Comparison of ENCODE assay signal across 35 cellular contexts in the genomic region with DNA sequence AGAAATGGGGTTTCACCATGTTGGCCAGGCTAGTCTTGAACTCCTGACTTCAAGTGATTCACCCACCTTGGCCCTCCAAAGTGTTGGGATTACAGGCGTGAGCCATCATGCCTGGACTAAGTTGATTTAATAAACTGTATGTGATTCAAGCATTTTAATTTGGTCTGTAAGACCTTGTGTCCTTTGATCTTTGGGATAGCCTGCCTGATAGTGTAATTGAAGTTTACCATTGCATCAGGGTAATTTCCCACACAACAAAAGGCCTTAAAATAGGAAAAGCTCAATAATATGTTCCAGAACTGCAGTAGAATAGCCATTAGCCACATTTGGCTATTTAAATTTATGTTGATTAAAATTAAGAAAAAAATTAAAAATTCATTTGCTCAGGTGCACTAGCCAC. TPM values are rescaled to one million over a fixed set of nuclear protein-coding genes. Genes with fewer than 3 reads are reported as not detected.
A peak's percentile ranks its signal among the peaks of the same experiment; 100 is the strongest.
DNase-seq lines count a peak whose midpoint lies in the region; ATAC-seq, FAIRE-seq and TF ChIP-seq lines count a peak whose summit lies in the region.
"Had no signal": no experiment of that assay in that cellular context is flagged by ENCODE, and none has a peak within 500 bp of the region (broad histone marks: within the 10 kb centered on the region; RNA-seq: fewer than 3 reads in every experiment).

No MANE protein-coding gene starts in this region.

- H3K79me2 ChIP-seq in HepG2 (ENCODE audit: insufficient read depth, low read length): no peaks in the 10 kb centered on the region

- H3K4me3 ChIP-seq in HepG2 (replicated peaks in 1 of 3; ENCODE audit: insufficient read depth in 1 of 3, low read depth in 2 of 3, low read length in 3 of 3) (no peak overlapping the region), right lobe of liver (no peak overlapping the region)
- H3K4me3 ChIP-seq: A549; BLaER1; BLaER1 treated with 17β-estradiol and CSF1 and Interleukin-3, amounts not matched to agents 10 nM and 100 nM had no signal

- CTCF ChIA-PET in HepG2 (lab: Yijun Ruan, JAX; ENCODE audit: low intra/inter-chr PET ratio, low total read pairs) (no interaction called here), WTC11 (lab: Charles Lee) (no interaction called here)

- H3K4me2 ChIP-seq in HepG2 (ENCODE audit: low read depth, low read length): no peak overlapping the region
- H3K4me2 ChIP-seq: A549; BLaER1; BLaER1 treated with 17β-estradiol and CSF1 and Interleukin-3, amounts not matched to agents 10 nM and 100 nM had no signal

- ATAC-seq in HepG2 (no peak), right lobe of liver (no peak), WTC11 (no peak), HG02678 (IDR thresholded peaks at IDR 0.05; ENCODE audit: unreplicated experiment) (no peak)
- ATAC-seq: A549; CD8-positive, alpha-beta T cell had no signal

- no TSS peak for BruUV-seq in HepG2 (replicated peaks; lab: Mats Ljungman, UMichigan)

- WGBS in HepG2 (ENCODE audit: low lambda C conversion rate): 5% methylated on average over 1 of the region's 1 CpG
- WGBS in right lobe of liver (ENCODE audit: insufficient coverage, low coverage, low lambda C conversion rate, missing lambda C conversion rate): 50% methylated on average over 1 of the region's 1 CpG

- no peaks in the 10 kb centered on the region for H3K27me3 ChIP-seq in HepG2 (ENCODE audit: control insufficient read depth in 1 of 2, insufficient read depth in 2 of 2, low read length in 2 of 2)
- H3K27me3 ChIP-seq in right lobe of liver: no peaks in the 10 kb centered on the region
- H3K27me3 ChIP-seq: BE2C; BLaER1; BLaER1 treated with 17β-estradiol and CSF1 and Interleukin-3, amounts not matched to agents 10 nM and 100 nM had no signal

- no peak overlapping the region for H2AFZ ChIP-seq in HepG2 (ENCODE audit: low read length)

- intact Hi-C loops in HepG2 (cut with micrococcal nuclease; ENCODE audit: unreplicated experiment) (no loop called here), right lobe of liver (cut with DNase I) (no loop called here)

- POLR2A ChIA-PET in HepG2 (lab: Yijun Ruan, JAX) (no interaction called here), WTC11 (lab: Charles Lee) (no interaction called here)

- FAIRE-seq in HepG2 (lab: Jason Lieb, UNC): no peak
- FAIRE-seq: A204.1, A549, D721Med had no signal

- H3K9ac ChIP-seq in HepG2 (ENCODE audit: insufficient read depth, low read depth, low read length): no peak overlapping the region
- H3K9ac ChIP-seq: BLaER1; BLaER1 treated with 17β-estradiol and CSF1 and Interleukin-3, amounts not matched to agents 10 nM and 100 nM had no signal

- no peaks in the 10 kb centered on the region for H3K36me3 Mint-ChIP-seq in WTC11
- H3K36me3 Mint-ChIP-seq: CD14-positive monocyte; CD4-positive, alpha-beta memory T cell; CD4-positive, CD25-positive, alpha-beta regulatory T cell; CD8-positive, alpha-beta memory T cell; CD8-positive, alpha-beta T cell had no signal

- TF ChIP-seq POLR2A in HepG2 (IDR thresholded peaks at IDR 0.05; ENCODE audit: insufficient read depth in 1 of 2, low read depth in 2 of 2, low read length in 2 of 2) (no peak), right lobe of liver (IDR thresholded peaks at IDR 0.05) (no peak)

- H3K27ac Mint-ChIP-seq in WTC11: no peak overlapping the region
- H3K27ac Mint-ChIP-seq: B cell; CD4-positive, alpha-beta memory T cell; CD4-positive, alpha-beta T cell; CD4-positive, CD25-positive, alpha-beta regulatory T cell; CD8-positive, alpha-beta memory T cell; CD8-positive, alpha-beta T cell had no signal

- TF ChIP-seq CTCF in HepG2 (CRISPR knock-in tag; IDR thresholded peaks at IDR 0.05) (no peak), right lobe of liver (IDR thresholded peaks at IDR 0.05) (no peak), WTC11 (IDR thresholded peaks at IDR 0.05) (no peak)

- H3K4me1 ChIP-seq in HepG2 (ENCODE audit: insufficient read depth, low read length) (peaks cover 31% of the 10 kb centered on the region), right lobe of liver (no peaks in the 10 kb centered on the region)
- H3K4me1 ChIP-seq: BE2C; BLaER1; BLaER1 treated with 17β-estradiol and CSF1 and Interleukin-3, amounts not matched to agents 10 nM and 100 nM had no signal

- no peak for TF ChIP-seq RAD21 in HepG2 (CRISPR knock-in tag; IDR thresholded peaks at IDR 0.05)

- no peak overlapping the region for H3K4me3 Mint-ChIP-seq in WTC11
- H3K4me3 Mint-ChIP-seq: B cell; CD14-positive monocyte; CD4-positive, alpha-beta memory T cell; CD4-positive, alpha-beta T cell; CD4-positive, CD25-positive, alpha-beta regulatory T cell; CD8-positive, alpha-beta memory T cell; CD8-positive, alpha-beta T cell had no signal

- DNase-seq in HepG2 (ENCODE audit: low spot score) (no peak), right lobe of liver (no peak), SW480 (ENCODE audit: low spot score) (peak; percentile 30), WTC11 (ENCODE audit: low spot score) (no peak)
- DNase-seq in activated CD4-positive, alpha-beta T cell treated with anti-CD3 and anti-CD28 coated beads, Interleukin-2, amount 50 U/mL, for 1 hour: no peak
- DNase-seq: 8988T; ACHN; AML-193; BE2C; C1 segment of cervical spinal cord; Caco-2; Calu3; CD4-positive, alpha-beta memory T cell; CD4-positive, alpha-beta T cell; CD4-positive, CD25-positive, alpha-beta regulatory T cell; CD8-positive, alpha-beta memory T cell; CD8-positive, alpha-beta T cell; COR-L47; DMS 273 treated with DMSO at 0.1 percent for 48 hours; DMS153; DMS53; DMS79; DMS79 treated with DMSO at 0.1 percent for 48 hours; DND-41; EL had no signal

- no peaks in the 10 kb centered on the region for H3K27me3 Mint-ChIP-seq in WTC11 (ENCODE audit: low read depth)
- H3K27me3 Mint-ChIP-seq: CD4-positive, alpha-beta memory T cell; CD4-positive, alpha-beta T cell; CD8-positive, alpha-beta memory T cell had no signal

- in situ Hi-C loops in HepG2 (cut with HindIII; ENCODE audit: extremely low pct_ligation_motif_present, low pct_unique_long_range_greater_than_20kb): no loop called here

- H3K27ac ChIP-seq in HepG2 (ENCODE audit: extremely low read length, insufficient read depth, low read length) (no peak overlapping the region), right lobe of liver (no peak overlapping the region)
- H3K27ac ChIP-seq: 22Rv1; A549; BLaER1; BLaER1 treated with 17β-estradiol and CSF1 and Interleukin-3, amounts not matched to agents 10 nM and 100 nM; C4-2B had no signal

- no peaks in the 10 kb centered on the region for H3K9me3 Mint-ChIP-seq in WTC11
- H3K9me3 Mint-ChIP-seq: CD14-positive monocyte; CD4-positive, alpha-beta memory T cell; CD4-positive, alpha-beta T cell; CD4-positive, CD25-positive, alpha-beta regulatory T cell; CD8-positive, alpha-beta memory T cell; CD8-positive, alpha-beta T cell had no signal

- TF ChIP-seq EP300 in HepG2 (IDR thresholded peaks at IDR 0.05; ENCODE audit: low read depth in 2 of 2, low read length in 2 of 2): no peak
- TF ChIP-seq EP300 in HepG2 (CRISPR knock-in tag; IDR thresholded peaks at IDR 0.05; ENCODE audit: borderline replicate concordance): no peak

- no peaks in the 10 kb centered on the region for H4K20me1 ChIP-seq in HepG2 (ENCODE audit: insufficient read depth, low read length)
- H4K20me1 ChIP-seq: BLaER1; BLaER1 treated with 17β-estradiol and CSF1 and Interleukin-3, amounts not matched to agents 10 nM and 100 nM had no signal

- no peaks in the 10 kb centered on the region for H3K4me1 Mint-ChIP-seq in WTC11
- H3K4me1 Mint-ChIP-seq: B cell; CD14-positive monocyte; CD4-positive, alpha-beta memory T cell; CD4-positive, CD25-positive, alpha-beta regulatory T cell; CD8-positive, alpha-beta memory T cell had no signal

- H3K9me3 ChIP-seq in HepG2 (ENCODE audit: low read length): no peaks in the 10 kb centered on the region
- no peaks in the 10 kb centered on the region for H3K9me3 ChIP-seq in right lobe of liver
- H3K9me3 ChIP-seq: A549; BE2C; BLaER1; BLaER1 treated with 17β-estradiol and CSF1 and Interleukin-3, amounts not matched to agents 10 nM and 100 nM; Caco-2 had no signal

- H3K36me3 ChIP-seq in HepG2 (replicated peaks in 1 of 2; ENCODE audit: control insufficient read depth in 1 of 2, insufficient read depth in 2 of 2, low read length in 2 of 2): no peaks in the 10 kb centered on the region
- no peaks in the 10 kb centered on the region for H3K36me3 ChIP-seq in right lobe of liver
- H3K36me3 ChIP-seq: BE2C; BLaER1; BLaER1 treated with 17β-estradiol and CSF1 and Interleukin-3, amounts not matched to agents 10 nM and 100 nM had no signal

RNA-seq across cellular contexts. Expression of a gene that starts 25.2 kb away (rescaled TPM):
- total RNA-seq in HepG2 (2016; rRNA removed; fragmentation: Illumina TruSeq; extraction: Trizol) (9.4 and 12.8 TPM in 2 replicates), right lobe of liver (10 to 100 TPM in 2 of 6 experiments, 1 to 10 TPM in 4; 5.5 to 11.0 (median 9.2) TPM), WTC11 (2021) (12.4 to 15.1 TPM (median 13.9 TPM) in 3 replicates)
- total RNA-seq in HepG2 (2016; cell fraction: cytosol; rRNA removed; fragmentation: Illumina TruSeq; extraction: Trizol; ENCODE audit: low read depth): 8.3 and 10.2 TPM in 2 replicates
- total RNA-seq in HepG2 (2016; cell fraction: insoluble cytoplasmic fraction; rRNA removed; fragmentation: Illumina TruSeq; extraction: Trizol): 9.9 and 12.4 TPM in 2 replicates
- total RNA-seq in HepG2 (2016; cell fraction: membrane; rRNA removed; fragmentation: Illumina TruSeq; extraction: Trizol): 4.6 and 5.3 TPM in 2 replicates
- total RNA-seq in HepG2 (2016; cell fraction: nucleus; rRNA removed; fragmentation: Illumina TruSeq; extraction: Trizol): 10.8 and 12.4 TPM in 2 replicates
- polyA plus RNA-seq in HepG2 (2011; rRNA removed): 9.7 and 11.1 TPM in 2 replicates
- 4.4 and 9.0 TPM in 2 replicates for polyA plus RNA-seq in HepG2 (2011; cell fraction: cytosol; rRNA removed)
- polyA plus RNA-seq in HepG2 (2011; cell fraction: nucleus; rRNA removed): 5.5 and 8.4 TPM in 2 replicates
- polyA plus RNA-seq in HepG2 (2012): 8.3 and 9.7 TPM in 2 replicates
- polyA plus RNA-seq in HepG2 (2016; cell fraction: cytosol; fragmentation: Illumina TruSeq; extraction: Trizol; ENCODE audit: low read depth): 0.28 and 0.61 TPM in 2 replicates
- polyA plus RNA-seq in HepG2 (2016; cell fraction: insoluble cytoplasmic fraction; fragmentation: Illumina TruSeq; extraction: Trizol; ENCODE audit: low read depth): 7.7 and 8.2 TPM in 2 replicates
- polyA plus RNA-seq in HepG2 (2016; cell fraction: membrane; fragmentation: Illumina TruSeq; extraction: Trizol; ENCODE audit: low read depth): 1.7 and 1.9 TPM in 2 replicates
- 14.9 and 16.0 TPM in 2 replicates for polyA plus RNA-seq in HepG2 (2016; cell fraction: nucleus; fragmentation: Illumina TruSeq; extraction: Trizol; ENCODE audit: insufficient read depth, low read depth)
- polyA minus RNA-seq in HepG2 (2011; rRNA and poly(A)+ RNA removed; ENCODE audit: low replicate concordance): 5.4 and 22.0 TPM in 2 replicates
- polyA minus RNA-seq in HepG2 (2011; cell fraction: cytosol; rRNA and poly(A)+ RNA removed): 8.2 and 11.8 TPM in 2 replicates
- 14.3 and 18.4 TPM in 2 replicates for polyA minus RNA-seq in HepG2 (2011; cell fraction: nucleus; rRNA and poly(A)+ RNA removed)

RNA-seq across cellular contexts. Expression of a gene that starts 38.0 kb away (rescaled TPM):
- total RNA-seq in HepG2 (2016; rRNA removed; fragmentation: Illumina TruSeq; extraction: Trizol): 48.3 and 61.3 TPM in 2 replicates
- 16.5 and 17.6 TPM in 2 replicates for total RNA-seq in HepG2 (2016; cell fraction: cytosol; rRNA removed; fragmentation: Illumina TruSeq; extraction: Trizol; ENCODE audit: low read depth)
- 50.5 and 56.8 TPM in 2 replicates for total RNA-seq in HepG2 (2016; cell fraction: insoluble cytoplasmic fraction; rRNA removed; fragmentation: Illumina TruSeq; extraction: Trizol)
- 26.6 and 29.2 TPM in 2 replicates for total RNA-seq in HepG2 (2016; cell fraction: membrane; rRNA removed; fragmentation: Illumina TruSeq; extraction: Trizol)
- 55.6 and 65.7 TPM in 2 replicates for total RNA-seq in HepG2 (2016; cell fraction: nucleus; rRNA removed; fragmentation: Illumina TruSeq; extraction: Trizol)
- 23.2 and 24.0 TPM in 2 replicates for polyA plus RNA-seq in HepG2 (2011; rRNA removed)
- polyA plus RNA-seq in HepG2 (2011; cell fraction: cytosol; rRNA removed): 10.0 and 15.1 TPM in 2 replicates
- 21.3 and 27.5 TPM in 2 replicates for polyA plus RNA-seq in HepG2 (2011; cell fraction: nucleus; rRNA removed)
- polyA plus RNA-seq in HepG2 (2012): 21.8 and 25.6 TPM in 2 replicates
- polyA plus RNA-seq in HepG2 (2016; cell fraction: cytosol; fragmentation: Illumina TruSeq; extraction: Trizol; ENCODE audit: low read depth): 1.7 and 2.2 TPM in 2 replicates
- polyA plus RNA-seq in HepG2 (2016; cell fraction: insoluble cytoplasmic fraction; fragmentation: Illumina TruSeq; extraction: Trizol; ENCODE audit: low read depth): 40.5 and 40.7 TPM in 2 replicates
- polyA plus RNA-seq in HepG2 (2016; cell fraction: membrane; fragmentation: Illumina TruSeq; extraction: Trizol; ENCODE audit: low read depth): 10.4 and 10.5 TPM in 2 replicates
- 44.5 and 45.1 TPM in 2 replicates for polyA plus RNA-seq in HepG2 (2016; cell fraction: nucleus; fragmentation: Illumina TruSeq; extraction: Trizol; ENCODE audit: insufficient read depth, low read depth)
- polyA minus RNA-seq in HepG2 (2011; rRNA and poly(A)+ RNA removed; ENCODE audit: low replicate concordance): 90.9 and 106 TPM in 2 replicates
- polyA minus RNA-seq in HepG2 (2011; cell fraction: cytosol; rRNA and poly(A)+ RNA removed): 36.1 and 37.0 TPM in 2 replicates
- 122 and 124 TPM in 2 replicates for polyA minus RNA-seq in HepG2 (2011; cell fraction: nucleus; rRNA and poly(A)+ RNA removed)
- total RNA-seq in right lobe of liver: 10 to 100 TPM; 21.1 to 34.9 (median 25.1) TPM
- 75.5 to 79.5 TPM (median 78.3 TPM) in 3 replicates for total RNA-seq in WTC11 (2021)
